18 cellular contexts compared by ENCODE assay signal in genomic region chr3:157871248-157871647, GRCh38.
"Had no signal": no experiment of that assay in that cellular context is flagged by ENCODE, and none has a peak within 500 bp of the region (broad histone marks: within the 10 kb centered on the region; RNA-seq: fewer than 3 reads in every experiment).

No MANE protein-coding gene starts in this region.

- H3K4me3 ChIP-seq: SJSA1, SK-N-MC had no signal

- H3K9ac ChIP-seq: KMS-11 had no signal

- H3K9me3 ChIP-seq: SJSA1 had no signal

- H3K4me1 ChIP-seq: SJSA1 had no signal

- DNase-seq: Kasumi-1, MM.1S, NCI-H1092 treated with DMSO at 0.1 percent for 48 hours, NCI-H1436, NCI-H187, NCI-H2029, NCI-H2081 treated with DMSO at 0.1 percent for 48 hours, NCI-H226, NCI-H510A, NCI-H524 treated with DMSO at 0.1 percent for 48 hours, NCI-H69, NCI-H774, Right ventricle myocardium superior, RPMI8226, SIG-M5 had no signal

- H3K36me3 ChIP-seq: SJSA1 had no signal

- H3K27ac ChIP-seq: KMS-11, SJSA1, SK-N-MC had no signal

- H3K27me3 ChIP-seq: SJSA1 had no signal

- H3K4me2 ChIP-seq: KMS-11 had no signal
